Comparison of ENCODE assay signal across 7 cellular contexts in the genomic region with DNA sequence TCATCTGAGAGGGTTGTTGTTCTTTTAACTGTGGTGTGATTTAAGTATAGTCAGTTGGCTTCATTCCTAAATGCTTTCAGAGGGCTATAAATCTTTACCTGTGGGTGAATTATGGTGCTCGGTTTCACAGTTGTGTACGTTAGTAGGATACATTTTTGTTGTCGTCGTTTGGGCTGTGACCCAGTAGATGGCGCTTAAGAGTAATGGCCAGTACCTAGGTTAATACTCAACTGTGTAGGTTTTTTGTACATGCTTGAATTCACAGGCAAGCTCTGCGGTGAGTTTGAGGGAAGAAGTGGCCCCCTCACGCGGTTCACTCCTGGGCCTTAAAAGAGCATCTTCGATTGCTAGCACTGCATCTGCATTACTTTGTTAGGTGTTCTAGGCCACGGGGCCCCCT.
A peak's percentile ranks its signal among the peaks of the same experiment; 100 is the strongest.
DNase-seq lines count a peak whose midpoint lies in the region; TF ChIP-seq lines count a peak whose summit lies in the region.
"Not testable (repeated sequence)": the region's sequence is repeated elsewhere in the genome, so short reads cannot be mapped to it uniquely, and the experiment has no call there.

No MANE protein-coding gene starts in this region.

- DNase-seq in GM13976 (ENCODE audit: low spot score) = not testable (repeated sequence)
- DNase-seq in HEK293T (ENCODE audit: extremely low spot score) (peak; percentile 2), Karpas-422 (peak; percentile 67), erythroblast (lab: John Stamatoyannopoulos, UW) (peak; percentile 0 to 2)

- H3K4me2 ChIP-seq in Karpas-422 (ENCODE audit: low read depth, low read length, poor library complexity, severe bottlenecking) = not testable (repeated sequence)
- peak overlapping the region; percentile 30 for H3K4me2 ChIP-seq in OCI-LY3 (ENCODE audit: low read length)

- not testable (repeated sequence) for H3K4me1 Mint-ChIP-seq in nephron

- not testable (repeated sequence) for H3K4me3 Mint-ChIP-seq in nephron

- not testable (repeated sequence) for H4K20me1 ChIP-seq in Karpas-422 (ENCODE audit: insufficient read depth, low read depth, low read length); OCI-LY3 (ENCODE audit: insufficient read depth, low read length)

- H3K9me2 ChIP-seq in Karpas-422 (replicated peaks; ENCODE audit: insufficient read depth, low read length) = not testable (repeated sequence)

- not testable (repeated sequence) for H3K9me3 Mint-ChIP-seq in nephron

- POLR2A ChIA-PET in HEK293T (lab: Yijun Ruan, JAX) = not testable (repeated sequence)

- in situ Hi-C loops in GM13976 (cut with MboI; ENCODE audit: low sequenced_read_pairs, unreplicated experiment) = not testable (repeated sequence)

- H3K27me3 ChIP-seq in Karpas-422 (ENCODE audit: low read length); OCI-LY3 (ENCODE audit: low read depth, low read length): not testable (repeated sequence)

- not testable (repeated sequence) for H2AFZ ChIP-seq in Karpas-422 (ENCODE audit: low read length); OCI-LY3 (ENCODE audit: low read depth, low read length)

- not testable (repeated sequence) for H3K36me3 Mint-ChIP-seq in nephron (ENCODE audit: low read depth)

- H3K9ac ChIP-seq in Karpas-422 (ENCODE audit: low read length); OCI-LY3 (ENCODE audit: low read length): not testable (repeated sequence)

- not testable (repeated sequence) for H3K27me3 Mint-ChIP-seq in nephron (ENCODE audit: low read depth)

- not testable (repeated sequence) for TF ChIP-seq POLR2A in erythroblast (IDR thresholded peaks at IDR 0.05; ENCODE audit: low read length)

- not testable (repeated sequence) for H3K27ac ChIP-seq in Karpas-422 (ENCODE audit: low read length); OCI-LY3 (ENCODE audit: low read length); VCaP

- not testable (repeated sequence) for H3K4me3 ChIP-seq in Karpas-422 (ENCODE audit: low read length); OCI-LY3 (ENCODE audit: low read length)

- not testable (repeated sequence) for H3K27ac Mint-ChIP-seq in nephron

- not testable (repeated sequence) for H3K36me3 ChIP-seq in Karpas-422 (ENCODE audit: insufficient read depth, low read length); OCI-LY3 (replicated peaks; ENCODE audit: low read depth, low read length)

- not testable (repeated sequence) for H3K79me2 ChIP-seq in Karpas-422 (ENCODE audit: low read length); OCI-LY3 (ENCODE audit: low read length)

- CTCF ChIA-PET in HEK293T (lab: Yijun Ruan, JAX) = not testable (repeated sequence)

- TF ChIP-seq CTCF in GM13976 (IDR thresholded peaks at IDR 0.05; ENCODE audit: borderline replicate concordance, control extremely low read depth, extremely low read depth, insufficient read depth, missing control alignments) = peak; percentile 19
- TF ChIP-seq CTCF in OCI-LY3 (IDR thresholded peaks at IDR 0.05; ENCODE audit: low read depth, low read length) = peak; percentile 32
- peak; percentile 53 for TF ChIP-seq CTCF in VCaP (conservative IDR thresholded peaks at IDR 0.05)
- peak; percentile 38 to 52 (median 50) for TF ChIP-seq CTCF in nephron (IDR thresholded peaks at IDR 0.05; ENCODE audit: unreplicated experiment in 3 of 3)

- H3K9me3 ChIP-seq in Karpas-422 (ENCODE audit: low read length); OCI-LY3 (ENCODE audit: insufficient read depth, low read length): not testable (repeated sequence)

- not testable (repeated sequence) for H3K4me1 ChIP-seq in Karpas-422 (ENCODE audit: low read length); OCI-LY3 (ENCODE audit: low read length)
